Comparison of ENCODE assay signal across 1 cellular context in the genomic region with DNA sequence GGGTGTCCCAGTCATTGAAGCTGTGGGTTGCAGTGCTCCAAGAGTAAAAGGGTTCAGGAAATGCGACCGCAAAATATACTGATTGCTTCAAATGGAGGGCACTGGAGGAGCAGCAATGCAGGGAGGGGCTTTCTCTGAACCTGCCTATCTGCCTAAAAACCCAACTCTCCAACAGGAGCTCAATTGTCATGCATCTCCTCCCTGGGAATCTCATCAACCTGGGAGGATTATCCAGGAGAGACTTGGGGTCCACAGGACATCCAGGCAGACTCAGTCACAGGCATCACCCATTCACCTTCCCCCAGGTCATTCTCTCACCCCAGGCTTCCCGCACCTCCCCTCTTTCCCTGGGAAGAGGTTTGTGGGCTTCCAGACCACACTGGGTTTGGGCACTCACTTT.
TF ChIP-seq lines count a peak whose summit lies in the region.

No MANE protein-coding gene starts in this region.

TF ChIP-seq in HepG2, 621 proteins besides CTCF, POLR2A, EP300 and RAD21 (continued from another document):
- no peak for TF ChIP-seq MIXL1 (CRISPR knock-in tag; IDR thresholded peaks at IDR 0.05)
